ENCODE assay signal across 26 cellular contexts in genomic region chr7:46239856-46240255, GRCh38.
"Had no signal": no experiment of that assay in that cellular context is flagged by ENCODE, and none has a peak within 500 bp of the region (broad histone marks: within the 10 kb centered on the region; RNA-seq: fewer than 3 reads in every experiment).

No MANE protein-coding gene starts in this region.

- ATAC-seq: activated CD4-positive, alpha-beta T cell treated with anti-CD3 and anti-CD28 coated beads for 36 hours; activated naive CD4-positive, alpha-beta T cell treated with anti-CD3 and anti-CD28 coated beads, Interleukin-2, amount 50 U/mL, for 72 hours; activated T-cell treated with anti-CD3 and anti-CD28 coated beads, Interleukin-2, amount 50 U/mL, for 72 hours; esophagus mucosa had no signal

- H3K27me3 ChIP-seq: ascending aorta, brain microvascular endothelial cell, dorsolateral prefrontal cortex had no signal

- FAIRE-seq: bronchial epithelial cell, frontal cortex had no signal

- H3K4me1 ChIP-seq: ascending aorta had no signal

- H3K36me3 ChIP-seq: ascending aorta, brain microvascular endothelial cell had no signal

- DNase-seq: activated CD4-positive, alpha-beta memory T cell treated with anti-CD3 and anti-CD28 coated beads, Interleukin-2, amount 10 ng/mL, durations not matched to agents 7 days and 5 days; activated CD4-positive, alpha-beta T cell treated with anti-CD3 and anti-CD28 coated beads for 36 hours; activated CD4-positive, alpha-beta T cell treated with anti-CD3 and anti-CD28 coated beads, Interleukin-2, amount 10 ng/mL, durations not matched to agents 7 days and 5 days; activated CD4-positive, alpha-beta T cell treated with anti-CD3 and anti-CD28 coated beads, Interleukin-2, amount 50 U/mL, for 4 hours; activated CD4-positive, CD25-positive, alpha-beta regulatory T cell; activated CD4-positive, CD25-positive, alpha-beta regulatory T cell treated with anti-CD3 and anti-CD28 coated beads, Interleukin-2, amount 50 U/mL, for 72 hours; activated CD8-positive, alpha-beta memory T cell treated with anti-CD3 and anti-CD28 coated beads, Interleukin-2, amount 50 U/mL, for 48 hours; activated gamma-delta T cell; activated naive CD4-positive, alpha-beta T cell; activated naive CD4-positive, alpha-beta T cell treated with anti-CD3 and anti-CD28 coated beads, Interleukin-2, amount 10 ng/mL, durations not matched to agents 7 days and 5 days; activated naive CD8-positive, alpha-beta T cell treated with anti-CD3 and anti-CD28 coated beads, Interleukin-2, amount 10 ng/mL, durations not matched to agents 7 days and 5 days; activated T-cell treated with anti-CD3 and anti-CD28 coated beads for 4 hours; activated T-cell treated with anti-CD3 and anti-CD28 coated beads, Interleukin-2, amount 50 U/mL, for 24 hours; activated T-cell treated with anti-CD3 and anti-CD28 coated beads, Interleukin-2, amount 50 U/mL, for 72 hours; brain microvascular endothelial cell; dorsolateral prefrontal cortex; effector memory CD4-positive, alpha-beta T cell; endodermal cell; head of caudate nucleus; T-helper 2 cell had no signal

- H3K27ac ChIP-seq: ascending aorta, brain microvascular endothelial cell, coronary artery, dorsolateral prefrontal cortex had no signal

- H3K4me3 ChIP-seq: ascending aorta, coronary artery, dorsolateral prefrontal cortex had no signal
